Comparison of ENCODE assay signal across 8 cellular contexts in the genomic region with DNA sequence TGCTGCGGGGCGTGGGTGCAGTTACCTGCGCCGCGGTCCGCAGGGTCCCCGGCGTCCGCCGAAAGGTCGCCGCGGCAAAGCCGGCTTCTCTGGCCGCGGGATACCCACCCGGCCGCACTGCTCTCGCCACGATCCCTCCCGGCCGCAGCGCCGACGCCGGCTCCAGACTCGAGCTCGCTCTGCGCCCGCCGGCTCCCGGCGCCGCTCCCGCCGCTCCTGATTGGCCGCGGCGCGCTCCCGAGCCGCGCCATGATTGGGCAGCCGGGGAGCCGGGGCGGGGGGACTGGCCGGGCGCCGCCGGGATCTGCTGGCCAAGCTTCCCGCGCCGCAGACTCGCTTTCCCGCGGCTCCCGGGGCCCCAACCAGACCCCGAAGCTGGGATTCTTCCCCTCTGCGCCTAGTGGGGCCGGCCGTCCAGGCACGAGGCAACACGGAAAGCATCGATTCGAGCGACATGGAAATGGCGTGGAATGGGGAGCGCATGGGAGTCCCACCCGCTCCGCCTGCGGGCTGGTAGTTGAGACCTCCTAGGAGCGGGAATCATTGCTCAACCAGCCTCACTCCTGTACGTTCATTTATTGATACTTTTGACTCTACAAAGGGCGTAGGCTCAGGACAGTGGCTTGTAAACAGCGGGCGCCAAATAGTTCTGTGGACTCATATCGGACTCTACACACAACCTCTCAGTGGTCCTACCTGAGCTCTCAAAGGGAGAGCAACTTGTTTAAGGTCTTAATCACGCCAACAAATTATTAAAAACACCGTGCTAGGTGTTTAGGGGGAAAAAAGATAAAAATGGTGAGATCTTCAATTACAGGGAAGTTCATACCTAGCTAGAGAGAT. TPM values are rescaled to one million over a fixed set of nuclear protein-coding genes. Genes with fewer than 3 reads are reported as not detected.
A peak's percentile ranks its signal among the peaks of the same experiment; 100 is the strongest.
DNase-seq lines count a peak whose midpoint lies in the region; ATAC-seq and TF ChIP-seq lines count a peak whose summit lies in the region.

No MANE protein-coding gene starts in this region.

- H3K27me3 Mint-ChIP-seq in HFFc6 (ENCODE audit: insufficient read depth), result peaks cover 29% of the 10 kb centered on the region

- intact Hi-C loops in ascending aorta (cut with DNase I), result no loop called here
- intact Hi-C loops in left ventricle myocardium superior (cut with micrococcal nuclease), result no loop called here

- no peaks in the 10 kb centered on the region for H3K36me3 Mint-ChIP-seq in HFFc6 (ENCODE audit: low read depth)

- DNase-seq in DMS53 treated with DMSO at 0.1 percent for 48 hours (lab: John Stamatoyannopoulos, UW; ENCODE audit: unreplicated experiment), result peak; percentile 44
- peak; percentile 83 for DNase-seq in KBM-7
- no peak for DNase-seq in SK-N-MC (ENCODE audit: low read depth, low spot score)
- DNase-seq in ascending aorta (ENCODE audit: low spot score in 2 of 2), result peak in 1 of 2 donors; percentile 78
- DNase-seq in left ventricle myocardium superior, result peak; percentile 90
- DNase-seq in HFFc6, result no peak

- no peaks in the 10 kb centered on the region; the same call in 1 of the 2 replicates for H3K4me1 Mint-ChIP-seq in HFFc6 (ENCODE audit: low read depth)

- no peaks in the 10 kb centered on the region for H3K27me3 ChIP-seq in ascending aorta
- H3K27me3 ChIP-seq in parathyroid adenoma (ENCODE audit: control insufficient read depth, insufficient read depth, low read length), result no peaks in the 10 kb centered on the region

- H3K79me2 ChIP-seq in parathyroid adenoma, result no peaks in the 10 kb centered on the region

- H3K4me3 Mint-ChIP-seq in HFFc6, result no peak overlapping the region

- peak overlapping the region; percentile 96 for H2AFZ ChIP-seq in parathyroid adenoma

- in situ Hi-C loops in KBM-7 (cut with MboI; ENCODE audit: low pct_unique_long_range_greater_than_20kb, low sequenced_read_pairs), result no loop called here

- H3K9ac ChIP-seq in SK-N-MC (ENCODE audit: insufficient read length), result peak overlapping the region; percentile 60
- H3K9ac ChIP-seq in parathyroid adenoma, result no peak overlapping the region

- H3K9me3 ChIP-seq in SK-N-MC (ENCODE audit: low read depth, low read length), result no peaks in the 10 kb centered on the region
- H3K9me3 ChIP-seq in ascending aorta, result no peaks in the 10 kb centered on the region
- no peaks in the 10 kb centered on the region for H3K9me3 ChIP-seq in parathyroid adenoma (ENCODE audit: control insufficient read depth, low read length)

- TF ChIP-seq CTCF in ascending aorta (IDR thresholded peaks at IDR 0.05) (no peak), parathyroid adenoma (IDR thresholded peaks at IDR 0.05) (no peak), HFFc6 (IDR thresholded peaks at IDR 0.05) (no peak)

- H3K4me3 ChIP-seq in SK-N-MC (peak overlapping the region; percentile 85), ascending aorta (peak overlapping the region; percentile 53 to 59), parathyroid adenoma (ENCODE audit: low read depth, low read length) (peak overlapping the region; percentile 54)

- H3K4me1 ChIP-seq in ascending aorta (peaks cover 0 to 6% of the 10 kb centered on the region in 2 donors), parathyroid adenoma (no peaks in the 10 kb centered on the region)

- H3K27ac Mint-ChIP-seq in HFFc6, result no peak overlapping the region

- no peaks in the 10 kb centered on the region; the same call in 1 of the 2 replicates for H3K9me3 Mint-ChIP-seq in HFFc6

- ATAC-seq in GM21737 (IDR thresholded peaks at IDR 0.05; ENCODE audit: unreplicated experiment) (peak; percentile 74), left ventricle myocardium superior (peak; percentile 97)

- H3K27ac ChIP-seq in SK-N-MC (no peak overlapping the region), ascending aorta (no peak overlapping the region), parathyroid adenoma (no peak overlapping the region)

- peak overlapping the region; percentile 94 for H3K4me2 ChIP-seq in parathyroid adenoma (ENCODE audit: low read length)

- H3K36me3 ChIP-seq in SK-N-MC (ENCODE audit: insufficient read depth, low read length) (no peaks in the 10 kb centered on the region), ascending aorta (no peaks in the 10 kb centered on the region), parathyroid adenoma (ENCODE audit: control insufficient read depth, insufficient read depth, low read length) (no peaks in the 10 kb centered on the region)

RNA-seq across cellular contexts. Expression of a gene that starts 36.4 kb away (rescaled TPM):
- 54.0 TPM for total RNA-seq in ascending aorta
- 9.3 TPM for total RNA-seq in left ventricle myocardium superior
- not detected for total RNA-seq in HFFc6 (2021; fragmentation: NEBNext Ultra II Directional; extraction: Animal tissue kit (Norgen Biotek cat#: 25700))

Comparison
In these comparisons a context has a peak if more than half of its experiments do, and no peak if none do; other contexts are left out.
1. DNase-seq: peak in DMS53 treated with DMSO at 0.1 percent for 48 hours (single experiment), KBM-7 (single experiment) and left ventricle myocardium superior (single experiment); none in SK-N-MC (single experiment) and HFFc6 (single experiment).
2. RNA of a gene that starts 36.4 kb away (total RNA-seq): 54.0 TPM in ascending aorta (single experiment) and 9.3 TPM in left ventricle myocardium superior (single experiment); not detected in HFFc6; every median in the first group is over 10 times any median in the second.
3. Peak in every context shown above with its lines, with median percentiles within 50 percentile points of each other: H3K4me3 ChIP-seq.